14 cellular contexts compared by ENCODE assay signal in the genomic region with DNA sequence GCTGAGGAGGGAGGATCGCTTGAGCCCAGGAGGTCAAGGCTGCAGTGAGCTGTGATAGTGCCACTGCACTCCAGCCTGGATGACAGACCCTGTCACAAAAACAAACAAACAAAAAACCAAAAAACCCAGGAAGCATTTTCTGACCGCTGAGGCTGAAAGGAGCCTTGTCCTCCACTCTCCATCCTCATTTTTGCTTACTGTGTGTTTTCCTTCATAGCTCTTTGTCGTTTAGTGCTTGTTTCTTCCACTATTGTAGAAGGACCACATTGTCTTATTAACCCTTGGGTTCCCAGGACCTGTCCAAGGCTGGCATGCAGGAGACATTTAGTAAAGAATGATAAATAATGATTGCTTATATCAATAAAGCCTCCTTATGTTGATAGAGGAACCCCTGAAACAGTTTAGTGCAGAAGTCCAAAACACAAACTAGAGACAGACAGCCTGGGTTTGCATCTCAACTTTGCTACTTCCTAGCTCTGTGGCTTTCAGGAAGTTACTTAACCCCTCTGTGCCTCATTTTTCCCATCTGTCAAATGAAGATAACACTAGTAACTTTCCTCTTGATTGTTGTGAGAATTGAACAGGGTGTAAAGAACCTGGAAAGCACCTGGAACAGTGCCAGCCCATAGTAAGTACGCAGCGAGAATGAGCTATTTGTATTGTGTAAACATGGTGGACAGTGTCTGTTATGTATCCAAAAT.
DNase-seq lines count a peak whose midpoint lies in the region; ATAC-seq and TF ChIP-seq lines count a peak whose summit lies in the region.
"Had no signal": no experiment of that assay in that cellular context is flagged by ENCODE, and none has a peak within 500 bp of the region (broad histone marks: within the 10 kb centered on the region; RNA-seq: fewer than 3 reads in every experiment).

No MANE protein-coding gene starts in this region.

- CTCF ChIA-PET in Calu3 (lab: Charles Lee): interaction anchor here (0.6 kb wide), 1 partner anchor 9 kb away, joined by 4 read pairs; no protein-coding TSS in a partner anchor
- CTCF ChIA-PET in activated CD4-positive, alpha-beta memory T cell treated with anti-CD3 and anti-CD28 coated beads, Interleukin-2, amount 10 ng/mL, durations not matched to agents 7 days and 5 days (lab: Charles Lee): interaction anchor here (0.9 to 1.8 kb wide), 2 partner anchors 8 to 1134 kb away, joined by 3 to 5 read pairs; no protein-coding TSS in a partner anchor

- H3K9me3 ChIP-seq in hepatocyte (ENCODE audit: low read depth): no peaks in the 10 kb centered on the region
- H3K9me3 ChIP-seq: neutrophil had no signal

- H3K4me1 ChIP-seq in KMS-11 (ENCODE audit: low read depth, poor library complexity, severe bottlenecking): peaks cover 17% of the 10 kb centered on the region
- H3K4me1 ChIP-seq in hepatocyte (ENCODE audit: insufficient read depth): peaks cover 9% of the 10 kb centered on the region

- H3K27ac Mint-ChIP-seq in Calu3 (ENCODE audit: unreplicated experiment): no peak overlapping the region
- no peak overlapping the region for H3K27ac Mint-ChIP-seq in activated T-helper 17 cell treated with anti-CD3 and anti-CD28 coated beads, Interleukin-2, amount 50 U/mL, for 72 hours
- H3K27ac Mint-ChIP-seq in activated CD4-positive, alpha-beta memory T cell treated with anti-CD3 and anti-CD28 coated beads, Interleukin-2, amount 10 ng/mL, durations not matched to agents 7 days and 5 days: no peak overlapping the region
- H3K27ac Mint-ChIP-seq: stimulated activated naive CD8-positive, alpha-beta T cell treated with anti-CD3 and anti-CD28 coated beads, Interleukin-15, Interleukin-2, amounts not matched to agents 100 ng/mL and 50 ng/mL, for 24 hours had no signal

- H3K9me3 Mint-ChIP-seq in Calu3 (ENCODE audit: low read depth, unreplicated experiment): no peaks in the 10 kb centered on the region
- no peaks in the 10 kb centered on the region for H3K9me3 Mint-ChIP-seq in activated T-helper 17 cell treated with anti-CD3 and anti-CD28 coated beads, Interleukin-2, amount 50 U/mL, for 72 hours
- no peaks in the 10 kb centered on the region for H3K9me3 Mint-ChIP-seq in activated CD4-positive, alpha-beta memory T cell treated with anti-CD3 and anti-CD28 coated beads, Interleukin-2, amount 10 ng/mL, durations not matched to agents 7 days and 5 days
- H3K9me3 Mint-ChIP-seq: stimulated activated naive CD8-positive, alpha-beta T cell treated with anti-CD3 and anti-CD28 coated beads, Interleukin-15, Interleukin-2, amounts not matched to agents 100 ng/mL and 50 ng/mL, for 24 hours had no signal

- no peaks in the 10 kb centered on the region for H3K79me2 ChIP-seq in KMS-11 (ENCODE audit: insufficient read depth, low read depth)
- H3K79me2 ChIP-seq in hepatocyte: no peaks in the 10 kb centered on the region

- WGBS in hepatocyte (ENCODE audit: low lambda C conversion rate, missing lambda C conversion rate): 54% methylated on average over 5 of the region's 5 CpGs

- intact Hi-C loops in Calu3 (cut with micrococcal nuclease; ENCODE audit: unreplicated experiment): no loop called here

- BruUV-seq in Calu3 (replicated peaks; lab: Mats Ljungman, UMichigan): no TSS peak

- H3K27ac ChIP-seq in KMS-11 (no peak overlapping the region), hepatocyte (no peak overlapping the region)
- H3K27ac ChIP-seq: dorsolateral prefrontal cortex, neutrophil, VCaP had no signal

- no peaks in the 10 kb centered on the region for H4K20me1 ChIP-seq in KMS-11 (ENCODE audit: insufficient read depth)
- no peaks in the 10 kb centered on the region for H4K20me1 ChIP-seq in hepatocyte (ENCODE audit: insufficient read depth, poor library complexity, severe bottlenecking)

- H3K27me3 Mint-ChIP-seq in Calu3 (ENCODE audit: unreplicated experiment): peaks cover 25% of the 10 kb centered on the region
- no peaks in the 10 kb centered on the region for H3K27me3 Mint-ChIP-seq in activated T-helper 17 cell treated with anti-CD3 and anti-CD28 coated beads, Interleukin-2, amount 50 U/mL, for 72 hours
- peaks cover 7% of the 10 kb centered on the region for H3K27me3 Mint-ChIP-seq in activated CD4-positive, alpha-beta memory T cell treated with anti-CD3 and anti-CD28 coated beads, Interleukin-2, amount 10 ng/mL, durations not matched to agents 7 days and 5 days

- H2AFZ ChIP-seq in KMS-11 (ENCODE audit: low read depth) (no peak overlapping the region; the same call in 1 of the 2 replicates), hepatocyte (no peak overlapping the region)

- peaks cover 21% of the 10 kb centered on the region for H3K4me1 Mint-ChIP-seq in Calu3 (ENCODE audit: low read depth, unreplicated experiment)
- H3K4me1 Mint-ChIP-seq in activated T-helper 17 cell treated with anti-CD3 and anti-CD28 coated beads, Interleukin-2, amount 50 U/mL, for 72 hours: peaks cover 25% of the 10 kb centered on the region
- no peaks in the 10 kb centered on the region for H3K4me1 Mint-ChIP-seq in activated CD4-positive, alpha-beta memory T cell treated with anti-CD3 and anti-CD28 coated beads, Interleukin-2, amount 10 ng/mL, durations not matched to agents 7 days and 5 days

- H3K9ac ChIP-seq in KMS-11: no peak overlapping the region

- H3K4me2 ChIP-seq in KMS-11 (peak overlapping the region; percentile 38; the same call in 1 of the 2 replicates), hepatocyte (no peak overlapping the region)

- TF ChIP-seq CTCF in Calu3 (IDR thresholded peaks at IDR 0.05; ENCODE audit: unreplicated experiment) (no peak), KMS-11 (conservative IDR thresholded peaks at IDR 0.05; ENCODE audit: low read depth, low read length) (no peak), hepatocyte (IDR thresholded peaks at IDR 0.05; ENCODE audit: poor library complexity) (no peak)

- no peak overlapping the region for H3K4me3 ChIP-seq in KMS-11 (IDR thresholded peaks at IDR 0.05; ENCODE audit: insufficient read depth, low read depth, low read length)
- H3K4me3 ChIP-seq in hepatocyte: no peak overlapping the region
- H3K4me3 ChIP-seq: dorsolateral prefrontal cortex had no signal

- no peaks in the 10 kb centered on the region for H3K27me3 ChIP-seq in KMS-11 (ENCODE audit: insufficient read depth, low read depth)
- H3K27me3 ChIP-seq in hepatocyte: no peaks in the 10 kb centered on the region
- H3K27me3 ChIP-seq: dorsolateral prefrontal cortex, neutrophil had no signal

- peak; percentile 49 for ATAC-seq in activated T-helper 17 cell treated with anti-CD3 and anti-CD28 coated beads, Interleukin-2, amount 50 U/mL, for 72 hours (replicated peaks)
- no peak for ATAC-seq in GM21360 (IDR thresholded peaks at IDR 0.05; ENCODE audit: unreplicated experiment)

- peak; percentile 20 for DNase-seq in Calu3
- peak; percentile 18 for DNase-seq in hepatocyte (ENCODE audit: low spot score)
- no peak for DNase-seq in NCI-H146 treated with DMSO at 0.1 percent for 48 hours (lab: John Stamatoyannopoulos, UW; ENCODE audit: unreplicated experiment)
- DNase-seq in activated CD4-positive, alpha-beta memory T cell treated with anti-CD3 and anti-CD28 coated beads, Interleukin-2, amount 10 ng/mL, durations not matched to agents 7 days and 5 days: no peak
- DNase-seq: activated CD8-positive, alpha-beta memory T cell treated with anti-CD3 and anti-CD28 coated beads, Interleukin-2, amount 50 U/mL, for 48 hours; dorsolateral prefrontal cortex; HCEC 1CT; NCI-H2171 had no signal

- POLR2A ChIA-PET in activated CD4-positive, alpha-beta memory T cell treated with anti-CD3 and anti-CD28 coated beads, Interleukin-2, amount 10 ng/mL, durations not matched to agents 7 days and 5 days (lab: Charles Lee): no interaction called here

- no peak overlapping the region for H3K4me3 Mint-ChIP-seq in Calu3 (ENCODE audit: low read depth, unreplicated experiment)
- H3K4me3 Mint-ChIP-seq in activated T-helper 17 cell treated with anti-CD3 and anti-CD28 coated beads, Interleukin-2, amount 50 U/mL, for 72 hours: peak overlapping the region; percentile 12
- no peak overlapping the region for H3K4me3 Mint-ChIP-seq in activated CD4-positive, alpha-beta memory T cell treated with anti-CD3 and anti-CD28 coated beads, Interleukin-2, amount 10 ng/mL, durations not matched to agents 7 days and 5 days
- H3K4me3 Mint-ChIP-seq: stimulated activated naive CD8-positive, alpha-beta T cell treated with anti-CD3 and anti-CD28 coated beads, Interleukin-15, Interleukin-2, amounts not matched to agents 100 ng/mL and 50 ng/mL, for 24 hours had no signal

- H3K36me3 ChIP-seq in KMS-11 (ENCODE audit: insufficient read depth) (no peaks in the 10 kb centered on the region), hepatocyte (replicated peaks; ENCODE audit: insufficient read depth, low read depth) (no peaks in the 10 kb centered on the region)
- H3K36me3 ChIP-seq: neutrophil had no signal

- H3K9me2 ChIP-seq in hepatocyte (replicated peaks; ENCODE audit: insufficient read depth): no peaks in the 10 kb centered on the region

- no peaks in the 10 kb centered on the region for H3K36me3 Mint-ChIP-seq in Calu3 (ENCODE audit: insufficient read depth, unreplicated experiment)
- no peaks in the 10 kb centered on the region for H3K36me3 Mint-ChIP-seq in activated T-helper 17 cell treated with anti-CD3 and anti-CD28 coated beads, Interleukin-2, amount 50 U/mL, for 72 hours (ENCODE audit: low read depth)
- H3K36me3 Mint-ChIP-seq in activated CD4-positive, alpha-beta memory T cell treated with anti-CD3 and anti-CD28 coated beads, Interleukin-2, amount 10 ng/mL, durations not matched to agents 7 days and 5 days (ENCODE audit: low read depth): no peaks in the 10 kb centered on the region

Comparison
In these comparisons a context has a peak if more than half of its experiments do, and no peak if none do; other contexts are left out.
1. DNase-seq: peak in Calu3 (single experiment) and hepatocyte (single experiment); none in NCI-H146 treated with DMSO at 0.1 percent for 48 hours (single experiment) and activated CD4-positive, alpha-beta memory T cell treated with anti-CD3 and anti-CD28 coated beads, Interleukin-2, amount 10 ng/mL, durations not matched to agents 7 days and 5 days (single experiment).